In the genomic region with DNA sequence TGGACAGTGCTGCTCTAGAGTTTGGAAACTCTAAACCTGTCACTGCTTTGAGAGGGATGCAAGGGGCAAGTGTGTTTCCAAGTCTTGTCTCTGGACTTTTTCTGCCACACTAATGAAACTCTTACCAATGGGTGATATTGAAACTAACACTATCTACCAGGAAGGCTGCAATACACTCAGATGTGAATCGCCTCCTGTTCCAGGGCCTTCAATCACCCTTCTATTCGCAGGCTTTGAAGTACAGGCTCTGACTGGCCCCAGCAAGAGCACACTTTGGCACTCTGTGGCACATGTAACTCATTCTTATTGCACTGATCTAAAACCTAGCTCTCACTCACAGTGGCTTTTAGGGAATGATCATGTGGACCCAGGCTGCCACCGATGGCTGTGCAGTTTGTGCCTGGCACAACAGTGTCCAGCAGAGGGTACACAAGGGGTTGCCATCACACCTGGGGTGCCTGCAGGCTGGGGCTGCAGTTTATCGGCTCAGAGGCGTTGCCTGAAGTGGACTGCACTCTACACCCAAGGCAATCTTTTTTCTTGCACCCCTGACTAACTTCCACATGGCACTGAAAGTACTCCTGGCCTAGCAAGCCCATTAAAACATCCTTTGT, we compare ENCODE assay signal across 14 cellular contexts.
DNase-seq lines count a peak whose midpoint lies in the region; ATAC-seq and TF ChIP-seq lines count a peak whose summit lies in the region.
"Had no signal": no experiment of that assay in that cellular context is flagged by ENCODE, and none has a peak within 500 bp of the region (broad histone marks: within the 10 kb centered on the region; RNA-seq: fewer than 3 reads in every experiment).

No MANE protein-coding gene starts in this region.

- POLR2A ChIA-PET in OCI-LY7 (lab: Charles Lee), result no interaction called here

- ATAC-seq in activated naive CD8-positive, alpha-beta T cell treated with anti-CD3 and anti-CD28 coated beads, Interleukin-2, amount 50 U/mL, for 24 hours, result peak; percentile 73
- peak; percentile 46 for ATAC-seq in left lobe of liver
- ATAC-seq in stimulated activated naive CD8-positive, alpha-beta T cell treated with anti-CD3 and anti-CD28 coated beads, Interleukin-15, amount 100 ng/mL, for 72 hours, result peak; percentile 87

- H3K4me2 ChIP-seq in OCI-LY7 (ENCODE audit: low read length), result no peak overlapping the region

- DNase-seq in activated naive CD8-positive, alpha-beta T cell treated with anti-CD3 and anti-CD28 coated beads, Interleukin-2, amount 50 U/mL, for 24 hours, result no peak
- no peak for DNase-seq in activated naive CD8-positive, alpha-beta T cell treated with anti-CD3 and anti-CD28 coated beads for 36 hours
- no peak for DNase-seq in chondrocyte (ENCODE audit: low spot score)
- DNase-seq in left lobe of liver (ENCODE audit: low spot score), result no peak
- peak in 1 of 2 donors; percentile 28 for DNase-seq in stimulated activated naive CD8-positive, alpha-beta T cell treated with anti-CD3 and anti-CD28 coated beads, Interleukin-15, amount 100 ng/mL, for 72 hours
- DNase-seq in OCI-LY7 (ENCODE audit: low spot score), result no peak
- DNase-seq in KG1 (lab: John Stamatoyannopoulos, UW), result no peak
- no peak for DNase-seq in sigmoid colon
- DNase-seq: MG63, SHP77, testis had no signal

- H3K4me3 Mint-ChIP-seq in activated naive CD8-positive, alpha-beta T cell treated with anti-CD3 and anti-CD28 coated beads, Interleukin-2, amount 50 U/mL, for 24 hours, result no peak overlapping the region
- no peak overlapping the region for H3K4me3 Mint-ChIP-seq in activated naive CD8-positive, alpha-beta T cell treated with anti-CD3 and anti-CD28 coated beads for 36 hours
- no peak overlapping the region for H3K4me3 Mint-ChIP-seq in chondrocyte (ENCODE audit: unreplicated experiment)
- H3K4me3 Mint-ChIP-seq in stimulated activated naive CD8-positive, alpha-beta T cell treated with anti-CD3 and anti-CD28 coated beads, Interleukin-15, amount 100 ng/mL, for 72 hours, result no peak overlapping the region
- H3K4me3 Mint-ChIP-seq: CD14-positive monocyte; dendritic cell treated with granulocyte-macrophage colony-stimulating factor and Interleukin-4, amounts not matched to agents 40 ng/mL and 50 ng/mL, for 4 days had no signal

- H3K4me3 ChIP-seq in OCI-LY7 (ENCODE audit: low read depth, low read length, poor library complexity, severe bottlenecking) (no peak overlapping the region), sigmoid colon (no peak overlapping the region)
- H3K4me3 ChIP-seq: MG63, skin epidermis, testis had no signal

- no peaks in the 10 kb centered on the region for H3K9me2 ChIP-seq in OCI-LY7 (ENCODE audit: insufficient read depth, low read length)

- no peak for TF ChIP-seq EP300 in sigmoid colon (IDR thresholded peaks at IDR 0.05)

- TF ChIP-seq CTCF in chondrocyte (IDR thresholded peaks at IDR 0.05), result peak; percentile 20
- no peak for TF ChIP-seq CTCF in OCI-LY7 (conservative IDR thresholded peaks at IDR 0.05; ENCODE audit: low read length)
- no peak for TF ChIP-seq CTCF in sigmoid colon (IDR thresholded peaks at IDR 0.05)

- no peaks in the 10 kb centered on the region for H3K27me3 ChIP-seq in sigmoid colon
- H3K27me3 ChIP-seq: MG63, testis had no signal

- H3K27ac Mint-ChIP-seq in activated naive CD8-positive, alpha-beta T cell treated with anti-CD3 and anti-CD28 coated beads, Interleukin-2, amount 50 U/mL, for 24 hours, result no peak overlapping the region
- H3K27ac Mint-ChIP-seq in activated naive CD8-positive, alpha-beta T cell treated with anti-CD3 and anti-CD28 coated beads for 36 hours, result no peak overlapping the region
- H3K27ac Mint-ChIP-seq in chondrocyte (ENCODE audit: unreplicated experiment), result no peak overlapping the region
- H3K27ac Mint-ChIP-seq in stimulated activated naive CD8-positive, alpha-beta T cell treated with anti-CD3 and anti-CD28 coated beads, Interleukin-15, amount 100 ng/mL, for 72 hours, result no peak overlapping the region
- H3K27ac Mint-ChIP-seq: dendritic cell treated with granulocyte-macrophage colony-stimulating factor and Interleukin-4, amounts not matched to agents 40 ng/mL and 50 ng/mL, for 4 days had no signal

- no peak for TF ChIP-seq POLR2A in sigmoid colon (IDR thresholded peaks at IDR 0.05)

- WGBS in sigmoid colon, 2 donors, result 39 to 76% methylated on average over 5 of the region's 5 CpGs

- H2AFZ ChIP-seq in OCI-LY7 (ENCODE audit: low read length), result no peak overlapping the region

- H3K9me3 Mint-ChIP-seq in activated naive CD8-positive, alpha-beta T cell treated with anti-CD3 and anti-CD28 coated beads, Interleukin-2, amount 50 U/mL, for 24 hours, result peaks cover 5% of the 10 kb centered on the region
- peaks cover 3% of the 10 kb centered on the region for H3K9me3 Mint-ChIP-seq in activated naive CD8-positive, alpha-beta T cell treated with anti-CD3 and anti-CD28 coated beads for 36 hours
- H3K9me3 Mint-ChIP-seq in chondrocyte (ENCODE audit: low read depth), result peaks cover 7% of the 10 kb centered on the region
- peaks cover 0 to 4% of the 10 kb centered on the region in 2 donors for H3K9me3 Mint-ChIP-seq in stimulated activated naive CD8-positive, alpha-beta T cell treated with anti-CD3 and anti-CD28 coated beads, Interleukin-15, amount 100 ng/mL, for 72 hours

- H3K36me3 ChIP-seq in OCI-LY7 (ENCODE audit: insufficient read depth, low read length), result no peaks in the 10 kb centered on the region
- no peaks in the 10 kb centered on the region for H3K36me3 ChIP-seq in sigmoid colon
- H3K36me3 ChIP-seq: MG63 had no signal

- CTCF ChIA-PET in OCI-LY7 (lab: Charles Lee; ENCODE audit: unreplicated experiment), result no interaction called here

- H3K4me1 ChIP-seq in OCI-LY7 (ENCODE audit: insufficient read depth, low read length, poor library complexity, severe bottlenecking) (no peaks in the 10 kb centered on the region), sigmoid colon (peaks cover 0 to 20% (median 14%) of the 10 kb centered on the region in 4 donors)

- H3K4me1 Mint-ChIP-seq in activated naive CD8-positive, alpha-beta T cell treated with anti-CD3 and anti-CD28 coated beads, Interleukin-2, amount 50 U/mL, for 24 hours, result peaks cover 8% of the 10 kb centered on the region
- peaks cover 4% of the 10 kb centered on the region for H3K4me1 Mint-ChIP-seq in activated naive CD8-positive, alpha-beta T cell treated with anti-CD3 and anti-CD28 coated beads for 36 hours
- peaks cover 14% of the 10 kb centered on the region for H3K4me1 Mint-ChIP-seq in chondrocyte (ENCODE audit: low read depth)
- peaks cover 13% of the 10 kb centered on the region for H3K4me1 Mint-ChIP-seq in stimulated activated naive CD8-positive, alpha-beta T cell treated with anti-CD3 and anti-CD28 coated beads, Interleukin-15, amount 100 ng/mL, for 72 hours

- H4K20me1 ChIP-seq in OCI-LY7 (ENCODE audit: insufficient read depth, low read length), result no peaks in the 10 kb centered on the region

- intact Hi-C loops in OCI-LY7 (cut with micrococcal nuclease; ENCODE audit: unreplicated experiment), result no loop called here
- intact Hi-C loops in sigmoid colon (cut with DNase I), result no loop called here

- no peaks in the 10 kb centered on the region for H3K79me2 ChIP-seq in OCI-LY7 (ENCODE audit: insufficient read depth, low read depth, low read length)

- no peaks in the 10 kb centered on the region for H3K9me3 ChIP-seq in OCI-LY7 (ENCODE audit: low read length)
- H3K9me3 ChIP-seq in sigmoid colon, result no peaks in the 10 kb centered on the region
- H3K9me3 ChIP-seq: MG63, testis had no signal

- H3K27ac ChIP-seq in OCI-LY7 (ENCODE audit: low read depth, low read length, poor library complexity, severe bottlenecking), result no peak overlapping the region
- H3K27ac ChIP-seq in sigmoid colon, result peak overlapping the region in 2 of 4 donors; percentile 29 to 39
- H3K27ac ChIP-seq: testis had no signal

- no TSS peak for BruUV-seq in OCI-LY7 (replicated peaks; lab: Mats Ljungman, UMichigan)

- H3K36me3 Mint-ChIP-seq in activated naive CD8-positive, alpha-beta T cell treated with anti-CD3 and anti-CD28 coated beads, Interleukin-2, amount 50 U/mL, for 24 hours (ENCODE audit: low read depth), result peaks cover 2% of the 10 kb centered on the region
- peaks cover 8% of the 10 kb centered on the region for H3K36me3 Mint-ChIP-seq in activated naive CD8-positive, alpha-beta T cell treated with anti-CD3 and anti-CD28 coated beads for 36 hours
- H3K36me3 Mint-ChIP-seq in chondrocyte (ENCODE audit: low read depth), result no peaks in the 10 kb centered on the region

- H3K27me3 Mint-ChIP-seq in activated naive CD8-positive, alpha-beta T cell treated with anti-CD3 and anti-CD28 coated beads, Interleukin-2, amount 50 U/mL, for 24 hours, result no peaks in the 10 kb centered on the region
- H3K27me3 Mint-ChIP-seq in activated naive CD8-positive, alpha-beta T cell treated with anti-CD3 and anti-CD28 coated beads for 36 hours, result peaks cover 4% of the 10 kb centered on the region
- no peaks in the 10 kb centered on the region for H3K27me3 Mint-ChIP-seq in chondrocyte (ENCODE audit: low read depth)
- H3K27me3 Mint-ChIP-seq in stimulated activated naive CD8-positive, alpha-beta T cell treated with anti-CD3 and anti-CD28 coated beads, Interleukin-15, amount 100 ng/mL, for 72 hours, result no peaks in the 10 kb centered on the region
- H3K27me3 Mint-ChIP-seq: dendritic cell treated with granulocyte-macrophage colony-stimulating factor and Interleukin-4, amounts not matched to agents 40 ng/mL and 50 ng/mL, for 4 days had no signal
